Comparison of ENCODE assay signal across 1 cellular context in the genomic region with DNA sequence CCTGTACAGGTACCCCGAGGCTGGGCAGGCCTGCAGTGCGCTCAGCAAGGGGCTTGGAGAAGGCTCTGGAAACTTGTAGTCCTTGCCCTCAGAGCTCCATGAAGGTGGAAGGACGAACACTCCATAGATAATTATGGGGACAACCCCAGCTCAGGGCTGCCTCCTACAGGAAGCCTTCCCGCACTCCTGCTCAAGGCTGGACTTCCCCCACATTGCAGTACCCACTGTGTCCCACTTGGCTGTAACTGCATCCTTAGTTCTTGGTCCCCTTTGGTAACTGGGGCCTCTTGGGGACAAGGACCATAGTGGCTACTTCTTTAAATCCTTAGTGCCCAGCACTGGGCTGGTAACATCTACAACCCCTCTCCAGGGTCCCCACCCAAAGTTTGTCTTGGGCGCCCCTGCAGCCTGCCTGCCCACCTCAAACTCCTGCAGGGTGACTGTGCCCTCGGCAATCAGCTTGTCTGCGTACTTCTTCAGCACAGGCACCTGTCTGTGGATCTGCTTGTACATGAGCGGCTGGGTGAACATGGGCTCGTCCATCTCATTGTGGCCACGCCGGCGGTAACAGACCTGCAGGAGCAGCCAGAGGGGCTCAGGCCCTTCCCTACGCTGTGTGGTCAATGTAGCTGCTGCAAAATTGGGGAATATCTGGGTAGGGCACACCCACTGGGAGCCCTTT.
TF ChIP-seq lines count a peak whose summit lies in the region.

No MANE protein-coding gene starts in this region.

TF ChIP-seq in GM23338, 12 proteins besides CTCF, POLR2A, EP300 and RAD21 (continued from another document):
- TF ChIP-seq, protein P1, sequence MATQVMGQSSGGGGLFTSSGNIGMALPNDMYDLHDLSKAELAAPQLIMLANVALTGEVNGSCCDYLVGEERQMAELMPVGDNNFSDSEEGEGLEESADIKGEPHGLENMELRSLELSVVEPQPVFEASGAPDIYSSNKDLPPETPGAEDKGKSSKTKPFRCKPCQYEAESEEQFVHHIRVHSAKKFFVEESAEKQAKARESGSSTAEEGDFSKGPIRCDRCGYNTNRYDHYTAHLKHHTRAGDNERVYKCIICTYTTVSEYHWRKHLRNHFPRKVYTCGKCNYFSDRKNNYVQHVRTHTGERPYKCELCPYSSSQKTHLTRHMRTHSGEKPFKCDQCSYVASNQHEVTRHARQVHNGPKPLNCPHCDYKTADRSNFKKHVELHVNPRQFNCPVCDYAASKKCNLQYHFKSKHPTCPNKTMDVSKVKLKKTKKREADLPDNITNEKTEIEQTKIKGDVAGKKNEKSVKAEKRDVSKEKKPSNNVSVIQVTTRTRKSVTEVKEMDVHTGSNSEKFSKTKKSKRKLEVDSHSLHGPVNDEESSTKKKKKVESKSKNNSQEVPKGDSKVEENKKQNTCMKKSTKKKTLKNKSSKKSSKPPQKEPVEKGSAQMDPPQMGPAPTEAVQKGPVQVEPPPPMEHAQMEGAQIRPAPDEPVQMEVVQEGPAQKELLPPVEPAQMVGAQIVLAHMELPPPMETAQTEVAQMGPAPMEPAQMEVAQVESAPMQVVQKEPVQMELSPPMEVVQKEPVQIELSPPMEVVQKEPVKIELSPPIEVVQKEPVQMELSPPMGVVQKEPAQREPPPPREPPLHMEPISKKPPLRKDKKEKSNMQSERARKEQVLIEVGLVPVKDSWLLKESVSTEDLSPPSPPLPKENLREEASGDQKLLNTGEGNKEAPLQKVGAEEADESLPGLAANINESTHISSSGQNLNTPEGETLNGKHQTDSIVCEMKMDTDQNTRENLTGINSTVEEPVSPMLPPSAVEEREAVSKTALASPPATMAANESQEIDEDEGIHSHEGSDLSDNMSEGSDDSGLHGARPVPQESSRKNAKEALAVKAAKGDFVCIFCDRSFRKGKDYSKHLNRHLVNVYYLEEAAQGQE (IDR thresholded peaks at IDR 0.05; ENCODE audit: unreplicated experiment): no peak
- no peak for TF ChIP-seq STAT1 (IDR thresholded peaks at IDR 0.05; ENCODE audit: unreplicated experiment)
- TF ChIP-seq EZH2 (IDR thresholded peaks at IDR 0.05; ENCODE audit: low read depth, unreplicated experiment): no peak
